ENCODE assay signal across 8 cellular contexts in the genomic region with DNA sequence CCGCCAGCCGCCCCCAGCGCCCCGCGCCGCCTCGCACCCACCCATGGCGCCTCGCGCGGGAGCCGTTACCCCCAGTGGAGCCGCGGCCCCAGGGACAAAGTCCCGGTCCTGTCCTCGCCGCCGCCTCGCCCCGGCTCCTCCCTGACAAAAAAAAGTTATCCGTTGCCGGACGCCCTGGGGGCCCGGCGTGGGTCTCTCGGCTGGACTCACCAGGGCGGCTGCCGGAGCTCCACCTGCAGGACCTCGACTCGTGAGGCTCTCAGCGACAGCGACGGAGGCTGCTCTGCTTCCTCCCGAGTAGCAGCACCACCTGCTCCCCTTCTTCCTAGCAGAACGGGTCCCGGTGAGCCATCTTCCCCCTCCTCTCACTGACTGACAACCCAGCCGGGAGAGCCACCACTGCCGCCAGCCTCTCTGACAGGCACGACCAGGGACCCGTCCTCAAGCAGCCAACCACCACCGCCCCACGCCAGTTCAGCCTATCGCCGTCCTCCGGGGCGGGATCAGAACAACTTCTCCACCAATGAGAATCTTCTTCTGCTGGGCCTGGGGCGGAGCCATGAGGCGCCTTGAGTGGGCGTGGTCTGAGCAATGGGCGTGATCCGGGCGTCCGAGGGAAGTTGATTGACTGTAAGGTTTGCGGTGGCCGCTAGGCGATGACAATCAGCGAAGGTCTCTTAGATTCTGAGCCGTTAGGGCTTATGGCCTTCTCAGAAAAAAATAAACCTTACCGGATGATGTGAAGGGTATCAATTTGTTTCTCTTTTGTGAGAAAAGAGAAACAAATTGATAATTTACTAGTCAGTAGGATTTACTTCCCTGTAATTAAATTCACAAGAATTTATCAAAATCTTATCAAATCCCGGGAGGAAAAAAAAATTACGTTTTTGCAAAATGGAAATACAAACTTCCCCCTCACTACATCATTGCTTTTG.
DNase-seq lines count a peak whose midpoint lies in the region; ATAC-seq and FAIRE-seq lines count a peak whose summit lies in the region.

TSS of gene HYCC1 (minus strand) at position 416 of the 935 bp plus-strand sequence. CDS start 23,019 bp downstream, outside the sequence.

- peaks cover 43% of the 10 kb centered on the region for H4K20me1 ChIP-seq in BLaER1

- peak; percentile 94 for ATAC-seq in HG03457 (IDR thresholded peaks at IDR 0.05; ENCODE audit: unreplicated experiment)

- peaks cover 5% of the 10 kb centered on the region; the same call in 1 of the 2 replicates for H3K9me3 ChIP-seq in BLaER1

- peak within 1 kb of the TSS; percentile 93 for H3K4me2 ChIP-seq in BLaER1

- peaks cover 40% of the 10 kb centered on the region for H3K4me1 ChIP-seq in BLaER1

- peak within 1 kb of the TSS; percentile 89 for H3K9ac ChIP-seq in BLaER1

- FAIRE-seq in GM19239 (lab: Jason Lieb, UNC) (peak; percentile 99), colon (lab: Jason Lieb, UNC) (peak; percentile 55)

- 0 out of 2 replicates have a peak, but pooled peaks cover 4% of the 10 kb centered on the region for H3K36me3 ChIP-seq in BLaER1

- H3K27ac ChIP-seq in BLaER1: peak within 1 kb of the TSS; percentile 80
- H3K27ac ChIP-seq in layer of hippocampus (ENCODE audit: low read depth, low read length): peak within 1 kb of the TSS; percentile 74

- DNase-seq in GM19239 (ENCODE audit: insufficient read length, low spot score): peak; percentile 82
- peak; percentile 97 to 98 for DNase-seq in NCI-H524 (lab: John Stamatoyannopoulos, UW)
- peak; percentile 99 for DNase-seq in activated CD4-positive, alpha-beta T cell treated with anti-CD3 and anti-CD28 coated beads for 4 hours
- peak; percentile 96 to 98 for DNase-seq in stimulated activated CD4-positive, alpha-beta T cell treated with anti-CD3 and anti-CD28 coated beads, Interleukin-1b, Interleukin-23, amount 100 ng/mL, for 4 hours (ENCODE audit: low read depth in 2 of 2)

- peak within 1 kb of the TSS; percentile 91 for H3K4me3 ChIP-seq in BLaER1

- H3K27me3 ChIP-seq in BLaER1 (no peaks in the 10 kb centered on the region), layer of hippocampus (ENCODE audit: control insufficient read depth, insufficient read depth, low read length) (no peaks in the 10 kb centered on the region)

Comparison
In these comparisons a context has a peak if more than half of its experiments do, and no peak if none do; other contexts are left out.
1. Peak in every context shown above with its lines: DNase-seq, ATAC-seq, H3K4me3 ChIP-seq and H3K27ac ChIP-seq.